ENCODE assay signal across 1 cellular context in the genomic region with DNA sequence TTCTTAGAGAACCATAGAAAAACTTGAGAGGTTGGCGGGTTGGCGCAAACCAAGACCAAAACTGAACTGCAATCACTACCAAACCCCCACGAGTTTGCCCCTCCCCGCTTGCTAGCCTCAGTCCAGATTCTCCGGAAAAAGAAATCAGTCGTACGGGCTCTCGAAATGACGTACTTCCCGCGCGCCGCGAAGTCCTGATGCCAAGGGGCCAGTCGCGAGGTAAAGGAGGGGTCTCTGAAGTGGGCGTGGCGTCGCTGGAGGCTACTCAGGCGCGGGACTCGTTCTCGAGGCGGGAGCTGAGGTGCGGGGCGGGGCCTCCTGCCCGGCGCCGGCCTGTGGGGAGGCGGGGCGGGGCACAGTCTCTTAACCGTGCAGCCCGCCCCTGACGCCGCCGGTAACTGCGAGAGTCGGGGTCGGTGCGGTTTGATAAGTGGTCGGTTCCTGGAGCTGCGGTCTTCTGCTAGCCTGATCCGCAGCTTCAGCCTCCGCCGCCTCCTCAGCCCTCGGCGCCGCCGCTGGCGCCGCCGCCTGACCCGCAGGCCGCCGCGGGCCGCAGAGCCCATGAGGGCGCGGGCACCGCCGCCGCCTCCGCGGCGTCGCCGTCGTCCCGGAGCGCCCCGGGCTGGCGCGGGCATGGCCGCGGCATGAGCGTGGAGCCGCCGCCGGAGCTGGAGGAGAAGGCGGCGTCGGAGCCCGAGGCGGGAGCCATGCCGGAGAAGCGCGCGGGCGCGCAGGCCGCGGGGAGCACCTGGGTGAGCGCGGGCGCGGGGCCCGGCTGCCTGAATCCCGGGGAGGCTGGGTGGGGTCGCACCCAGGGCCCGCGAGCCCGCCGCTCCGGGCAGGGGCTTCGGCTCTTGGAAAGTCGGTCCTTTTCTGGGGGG.
TF ChIP-seq lines count a peak whose summit lies in the region.

No MANE protein-coding gene starts in this region.

TF ChIP-seq in HEK293, 187 proteins besides CTCF, POLR2A, EP300 and RAD21 (continued from another document):
- TF ChIP-seq, protein P1, sequence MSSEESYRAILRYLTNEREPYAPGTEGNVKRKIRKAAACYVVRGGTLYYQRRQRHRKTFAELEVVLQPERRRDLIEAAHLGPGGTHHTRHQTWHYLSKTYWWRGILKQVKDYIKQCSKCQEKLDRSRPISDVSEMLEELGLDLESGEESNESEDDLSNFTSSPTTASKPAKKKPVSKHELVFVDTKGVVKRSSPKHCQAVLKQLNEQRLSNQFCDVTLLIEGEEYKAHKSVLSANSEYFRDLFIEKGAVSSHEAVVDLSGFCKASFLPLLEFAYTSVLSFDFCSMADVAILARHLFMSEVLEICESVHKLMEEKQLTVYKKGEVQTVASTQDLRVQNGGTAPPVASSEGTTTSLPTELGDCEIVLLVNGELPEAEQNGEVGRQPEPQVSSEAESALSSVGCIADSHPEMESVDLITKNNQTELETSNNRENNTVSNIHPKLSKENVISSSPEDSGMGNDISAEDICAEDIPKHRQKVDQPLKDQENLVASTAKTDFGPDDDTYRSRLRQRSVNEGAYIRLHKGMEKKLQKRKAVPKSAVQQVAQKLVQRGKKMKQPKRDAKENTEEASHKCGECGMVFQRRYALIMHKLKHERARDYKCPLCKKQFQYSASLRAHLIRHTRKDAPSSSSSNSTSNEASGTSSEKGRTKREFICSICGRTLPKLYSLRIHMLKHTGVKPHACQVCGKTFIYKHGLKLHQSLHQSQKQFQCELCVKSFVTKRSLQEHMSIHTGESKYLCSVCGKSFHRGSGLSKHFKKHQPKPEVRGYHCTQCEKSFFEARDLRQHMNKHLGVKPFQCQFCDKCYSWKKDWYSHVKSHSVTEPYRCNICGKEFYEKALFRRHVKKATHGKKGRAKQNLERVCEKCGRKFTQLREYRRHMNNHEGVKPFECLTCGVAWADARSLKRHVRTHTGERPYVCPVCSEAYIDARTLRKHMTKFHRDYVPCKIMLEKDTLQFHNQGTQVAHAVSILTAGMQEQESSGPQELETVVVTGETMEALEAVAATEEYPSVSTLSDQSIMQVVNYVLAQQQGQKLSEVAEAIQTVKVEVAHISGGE (tag by site-specific recombination; conservative IDR thresholded peaks at IDR 0.05; ENCODE audit: low read depth), result peak; percentile 80
- TF ChIP-seq, protein P2, sequence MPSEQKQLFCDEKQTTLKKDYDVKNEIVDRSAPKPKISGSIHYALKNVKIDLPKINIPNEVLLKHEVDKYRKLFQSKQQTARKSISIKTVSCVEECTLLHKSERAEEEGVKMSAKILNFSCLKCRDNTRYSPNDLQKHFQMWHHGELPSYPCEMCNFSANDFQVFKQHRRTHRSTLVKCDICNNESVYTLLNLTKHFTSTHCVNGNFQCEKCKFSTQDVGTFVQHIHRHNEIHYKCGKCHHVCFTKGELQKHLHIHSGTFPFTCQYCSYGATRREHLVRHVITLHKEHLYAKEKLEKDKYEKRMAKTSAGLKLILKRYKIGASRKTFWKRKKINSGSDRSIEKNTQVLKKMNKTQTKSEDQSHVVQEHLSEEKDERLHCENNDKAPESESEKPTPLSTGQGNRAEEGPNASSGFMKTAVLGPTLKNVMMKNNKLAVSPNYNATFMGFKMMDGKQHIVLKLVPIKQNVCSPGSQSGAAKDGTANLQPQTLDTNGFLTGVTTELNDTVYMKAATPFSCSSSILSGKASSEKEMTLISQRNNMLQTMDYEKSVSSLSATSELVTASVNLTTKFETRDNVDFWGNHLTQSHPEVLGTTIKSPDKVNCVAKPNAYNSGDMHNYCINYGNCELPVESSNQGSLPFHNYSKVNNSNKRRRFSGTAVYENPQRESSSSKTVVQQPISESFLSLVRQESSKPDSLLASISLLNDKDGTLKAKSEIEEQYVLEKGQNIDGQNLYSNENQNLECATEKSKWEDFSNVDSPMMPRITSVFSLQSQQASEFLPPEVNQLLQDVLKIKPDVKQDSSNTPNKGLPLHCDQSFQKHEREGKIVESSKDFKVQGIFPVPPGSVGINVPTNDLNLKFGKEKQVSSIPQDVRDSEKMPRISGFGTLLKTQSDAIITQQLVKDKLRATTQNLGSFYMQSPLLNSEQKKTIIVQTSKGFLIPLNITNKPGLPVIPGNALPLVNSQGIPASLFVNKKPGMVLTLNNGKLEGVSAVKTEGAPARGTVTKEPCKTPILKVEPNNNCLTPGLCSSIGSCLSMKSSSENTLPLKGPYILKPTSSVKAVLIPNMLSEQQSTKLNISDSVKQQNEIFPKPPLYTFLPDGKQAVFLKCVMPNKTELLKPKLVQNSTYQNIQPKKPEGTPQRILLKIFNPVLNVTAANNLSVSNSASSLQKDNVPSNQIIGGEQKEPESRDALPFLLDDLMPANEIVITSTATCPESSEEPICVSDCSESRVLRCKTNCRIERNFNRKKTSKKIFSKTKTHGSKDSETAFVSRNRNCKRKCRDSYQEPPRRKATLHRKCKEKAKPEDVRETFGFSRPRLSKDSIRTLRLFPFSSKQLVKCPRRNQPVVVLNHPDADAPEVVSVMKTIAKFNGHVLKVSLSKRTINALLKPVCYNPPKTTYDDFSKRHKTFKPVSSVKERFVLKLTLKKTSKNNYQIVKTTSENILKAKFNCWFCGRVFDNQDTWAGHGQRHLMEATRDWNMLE (tag by site-specific recombination; conservative IDR thresholded peaks at IDR 0.05; ENCODE audit: low read depth), result peak; percentile 93
- TF ChIP-seq ZEB2 (tag by site-specific recombination; IDR thresholded peaks at IDR 0.05), result 0 out of 2 replicates have a peak, but pooled peaks have one; percentile 40
- TF ChIP-seq GLIS1 (tag by site-specific recombination; IDR thresholded peaks at IDR 0.05), result peak; percentile 7; the same call in 1 of the 2 replicates
- TF ChIP-seq, protein P3, sequence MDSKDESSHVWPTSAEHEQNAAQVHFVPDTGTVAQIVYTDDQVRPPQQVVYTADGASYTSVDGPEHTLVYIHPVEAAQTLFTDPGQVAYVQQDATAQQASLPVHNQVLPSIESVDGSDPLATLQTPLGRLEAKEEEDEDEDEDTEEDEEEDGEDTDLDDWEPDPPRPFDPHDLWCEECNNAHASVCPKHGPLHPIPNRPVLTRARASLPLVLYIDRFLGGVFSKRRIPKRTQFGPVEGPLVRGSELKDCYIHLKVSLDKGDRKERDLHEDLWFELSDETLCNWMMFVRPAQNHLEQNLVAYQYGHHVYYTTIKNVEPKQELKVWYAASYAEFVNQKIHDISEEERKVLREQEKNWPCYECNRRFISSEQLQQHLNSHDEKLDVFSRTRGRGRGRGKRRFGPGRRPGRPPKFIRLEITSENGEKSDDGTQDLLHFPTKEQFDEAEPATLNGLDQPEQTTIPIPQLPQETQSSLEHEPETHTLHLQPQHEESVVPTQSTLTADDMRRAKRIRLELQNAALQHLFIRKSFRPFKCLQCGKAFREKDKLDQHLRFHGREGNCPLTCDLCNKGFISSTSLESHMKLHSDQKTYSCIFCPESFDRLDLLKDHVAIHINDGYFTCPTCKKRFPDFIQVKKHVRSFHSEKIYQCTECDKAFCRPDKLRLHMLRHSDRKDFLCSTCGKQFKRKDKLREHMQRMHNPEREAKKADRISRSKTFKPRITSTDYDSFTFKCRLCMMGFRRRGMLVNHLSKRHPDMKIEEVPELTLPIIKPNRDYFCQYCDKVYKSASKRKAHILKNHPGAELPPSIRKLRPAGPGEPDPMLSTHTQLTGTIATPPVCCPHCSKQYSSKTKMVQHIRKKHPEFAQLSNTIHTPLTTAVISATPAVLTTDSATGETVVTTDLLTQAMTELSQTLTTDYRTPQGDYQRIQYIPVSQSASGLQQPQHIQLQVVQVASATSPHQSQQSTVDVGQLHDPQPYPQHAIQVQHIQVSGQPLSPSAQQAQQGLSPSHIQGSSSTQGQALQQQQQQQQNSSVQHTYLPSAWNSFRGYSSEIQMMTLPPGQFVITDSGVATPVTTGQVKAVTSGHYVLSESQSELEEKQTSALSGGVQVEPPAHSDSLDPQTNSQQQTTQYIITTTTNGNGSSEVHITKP (tag by site-specific recombination; IDR thresholded peaks at IDR 0.05), result peak; percentile 81
- peak; percentile 46; the same call in 1 of the 2 replicates for TF ChIP-seq ZBTB17 (tag by site-specific recombination; IDR thresholded peaks at IDR 0.05)
- peak; percentile 59 for TF ChIP-seq GLIS2 (tag by site-specific recombination; IDR thresholded peaks at IDR 0.05)
